In the genomic region with DNA sequence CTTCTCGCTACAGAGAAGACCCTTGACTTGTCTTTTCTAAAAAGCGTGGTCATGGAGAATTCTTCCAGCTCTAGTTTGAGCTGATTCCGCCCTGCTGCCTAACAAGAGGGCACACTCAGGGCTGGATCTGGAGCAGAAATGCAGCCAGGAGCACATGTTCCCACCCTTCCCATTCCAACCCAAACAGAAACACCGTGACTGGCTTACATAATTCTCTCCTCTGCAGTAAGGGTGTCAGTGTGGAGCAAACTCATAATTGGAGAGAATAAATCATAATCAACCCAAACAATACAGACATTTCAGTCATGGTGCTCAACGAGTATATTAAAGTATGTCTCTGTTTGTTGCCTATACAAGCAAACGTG, we compare ENCODE assay signal across 13 cellular contexts. TPM values are rescaled to one million over a fixed set of nuclear protein-coding genes. Genes with fewer than 3 reads are reported as not detected.
DNase-seq lines count a peak whose midpoint lies in the region; ATAC-seq and TF ChIP-seq lines count a peak whose summit lies in the region.
"Had no signal": no experiment of that assay in that cellular context is flagged by ENCODE, and none has a peak within 500 bp of the region (broad histone marks: within the 10 kb centered on the region; RNA-seq: fewer than 3 reads in every experiment).

No MANE protein-coding gene starts in this region.

- H3K4me2 ChIP-seq in osteoblast (ENCODE audit: insufficient read depth, low read length), result peak overlapping the region; percentile 60

- peak overlapping the region; percentile 4 to 71 (median 33) for H3K27ac ChIP-seq in heart left ventricle
- H3K27ac ChIP-seq in osteoblast (ENCODE audit: low read depth, low read length), result no peak overlapping the region

- H3K27ac Mint-ChIP-seq in brain, result peak overlapping the region; percentile 29 to 92 (median 86)
- H3K27ac Mint-ChIP-seq: T-cell had no signal

- peaks cover 13% of the 10 kb centered on the region for H4K20me1 ChIP-seq in osteoblast (ENCODE audit: insufficient read depth, low read length)

- H3K36me3 Mint-ChIP-seq in brain, result peaks cover 2% of the 10 kb centered on the region
- H3K36me3 Mint-ChIP-seq: T-cell had no signal

- H3K36me3 ChIP-seq in BE2C (no peaks in the 10 kb centered on the region), heart left ventricle (peaks cover 0 to 17% (median 12%) of the 10 kb centered on the region in 9 donors), osteoblast (ENCODE audit: insufficient read depth, low read length) (no peaks in the 10 kb centered on the region)
- H3K36me3 ChIP-seq: transverse colon had no signal

- H3K4me1 Mint-ChIP-seq in brain, result peaks cover 28% of the 10 kb centered on the region

- peak overlapping the region in 3 of 5 experiments; percentile 58 to 67 (median 62) for H3K4me3 Mint-ChIP-seq in brain
- H3K4me3 Mint-ChIP-seq: activated B cell treated with CpG ODN at 0.5 μM for 24 hours; CD8-positive, alpha-beta memory T cell; T-cell had no signal

- H3K27me3 ChIP-seq in BE2C (no peaks in the 10 kb centered on the region), heart left ventricle (no peaks in the 10 kb centered on the region), osteoblast (ENCODE audit: insufficient read depth, low read length) (peaks cover 3% of the 10 kb centered on the region)
- H3K27me3 ChIP-seq: transverse colon had no signal

- no peak for DNase-seq in BE2C
- no peak for DNase-seq in heart left ventricle
- peak; percentile 82 for DNase-seq in osteoblast (ENCODE audit: insufficient read length, low spot score, missing footprints)
- no peak for DNase-seq in hepatic stellate cell (ENCODE audit: low spot score)
- DNase-seq in stimulated activated naive CD4-positive, alpha-beta T cell treated with Interleukin-2 at 50 U/mL for 16 hours (lab: John Stamatoyannopoulos, UW), result no peak

- intact Hi-C loops in heart left ventricle (cut with DNase I), result loop anchor here (1.0 to 10.0 kb wide), 13 partner anchors 35 to 159 kb away; partner anchors contain the start of genes UBE4B (in 7 of the 10), CTNNBIP1 (in 6 of the 10), LZIC (in 2 of the 10) and NMNAT1 (in 2 of the 10)

- peak overlapping the region; percentile 60; the same call in 1 of the 2 replicates for H3K4me3 ChIP-seq in BE2C (ENCODE audit: low read depth, low read length)
- no peak overlapping the region for H3K4me3 ChIP-seq in heart left ventricle
- peak overlapping the region; percentile 44 for H3K4me3 ChIP-seq in osteoblast (ENCODE audit: insufficient read depth, low read length)
- H3K4me3 ChIP-seq: lung, transverse colon had no signal

- 48 to 63% (median 61%) methylated on average over 5 to 6 of the region's 6 CpGs for WGBS in heart left ventricle, 4 donors

- TF ChIP-seq CTCF in BE2C (IDR thresholded peaks at IDR 0.05; ENCODE audit: low read depth, low read length), result no peak
- TF ChIP-seq CTCF in brain (conservative IDR thresholded peaks at IDR 0.05), result no peak
- no peak for TF ChIP-seq CTCF in heart left ventricle (IDR thresholded peaks at IDR 0.05)
- TF ChIP-seq CTCF in osteoblast (IDR thresholded peaks at IDR 0.05; ENCODE audit: extremely low read depth, low read depth, low read length), result no peak

- no peaks in the 10 kb centered on the region for H3K79me2 ChIP-seq in osteoblast (ENCODE audit: insufficient read depth, low read length)

- no peaks in the 10 kb centered on the region for H3K4me1 ChIP-seq in BE2C
- peaks cover 0 to 43% (median 23%) of the 10 kb centered on the region in 12 donors for H3K4me1 ChIP-seq in heart left ventricle
- peaks cover 5% of the 10 kb centered on the region for H3K4me1 ChIP-seq in osteoblast (ENCODE audit: insufficient read depth, low read length)

- H3K9me3 ChIP-seq in BE2C (no peaks in the 10 kb centered on the region), heart left ventricle (no peaks in the 10 kb centered on the region), osteoblast (ENCODE audit: low read depth, low read length) (no peaks in the 10 kb centered on the region)
- H3K9me3 ChIP-seq: transverse colon had no signal

- no peaks in the 10 kb centered on the region for H3K27me3 Mint-ChIP-seq in brain
- H3K27me3 Mint-ChIP-seq: activated B cell treated with CpG ODN at 0.5 μM for 24 hours; CD8-positive, alpha-beta memory T cell; T-cell had no signal

- TF ChIP-seq POLR2A in heart left ventricle (IDR thresholded peaks at IDR 0.05), result no peak

- ATAC-seq in heart left ventricle, result peak in 2 of 4 donors; percentile 45 to 61
- no peak for ATAC-seq in HG03108 (IDR thresholded peaks at IDR 0.05; ENCODE audit: unreplicated experiment)
- ATAC-seq in GM21360 (IDR thresholded peaks at IDR 0.05; ENCODE audit: unreplicated experiment), result no peak

- H2AFZ ChIP-seq in osteoblast (ENCODE audit: low read length), result no peak overlapping the region

- no peaks in the 10 kb centered on the region for H3K9me3 Mint-ChIP-seq in brain
- H3K9me3 Mint-ChIP-seq: activated B cell treated with CpG ODN at 0.5 μM for 24 hours; CD8-positive, alpha-beta memory T cell; T-cell had no signal

RNA-seq across cellular contexts. Expression of gene CTNNBIP1, which starts 34.5 kb away (rescaled TPM):
- 0.68 TPM for polyA plus RNA-seq in BE2C (2012; ENCODE audit: insufficient read depth, insufficient read length, low read depth)
- polyA plus RNA-seq in brain (ENCODE audit: insufficient read depth, low read depth, low replicate concordance) (84.5 TPM), heart left ventricle (10 to 100 TPM; 25.4 to 37.8 TPM)
- total RNA-seq in heart left ventricle (10 to 100 TPM; 32.2 to 62.0 (median 42.9) TPM), osteoblast (17.7 and 18.5 TPM in 2 replicates)

RNA-seq across cellular contexts. Expression of gene CLSTN1, which starts 51.9 kb away (rescaled TPM):
- polyA plus RNA-seq in BE2C (2012; ENCODE audit: insufficient read depth, insufficient read length, low read depth), result 97.0 TPM
- 416 TPM for polyA plus RNA-seq in brain (ENCODE audit: insufficient read depth, low read depth, low replicate concordance)
- 10 to 100 TPM; 50.6 to 79.4 (median 64.3) TPM for total RNA-seq in heart left ventricle
- 10 to 100 TPM; 37.6 to 40.5 TPM for polyA plus RNA-seq in heart left ventricle
- total RNA-seq in osteoblast, result 110 and 140 TPM in 2 replicates

Comparison
In these comparisons a context has a peak if more than half of its experiments do, and no peak if none do; other contexts are left out.
1. H3K4me3 ChIP-seq: peak in BE2C (single experiment) and osteoblast (single experiment); none in heart left ventricle (0 of 12).